21 cellular contexts compared by ENCODE assay signal in the genomic region with DNA sequence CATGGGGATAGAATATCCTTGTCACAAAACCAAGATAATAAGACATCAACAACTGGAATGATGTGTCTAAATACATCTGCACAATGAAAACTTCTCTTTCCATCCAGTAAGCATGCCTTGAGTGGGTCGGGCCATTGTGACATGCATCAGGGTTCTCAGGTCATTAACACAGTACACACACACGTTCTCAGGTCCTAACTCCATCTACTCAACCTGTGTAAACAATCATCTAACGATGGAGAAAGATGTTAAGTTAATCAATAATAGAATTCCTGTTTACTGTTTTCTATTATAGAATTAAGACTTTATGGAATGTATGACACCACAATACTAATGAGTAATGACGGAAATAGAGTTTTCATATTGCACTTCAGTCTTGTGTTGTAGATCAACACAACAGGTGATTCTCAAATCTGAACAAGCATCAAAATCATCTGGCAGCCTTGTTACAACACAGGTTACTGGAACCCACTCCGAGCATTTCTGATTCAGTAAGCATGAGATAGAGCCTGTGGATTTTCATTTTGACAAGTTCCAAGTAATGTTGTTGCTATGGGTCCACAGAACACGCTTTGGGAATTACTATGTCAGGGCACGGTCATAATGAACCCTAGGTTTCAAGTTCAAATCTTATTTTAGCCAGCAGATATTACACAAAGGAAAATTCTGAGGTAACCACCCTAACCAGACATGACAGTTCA. TPM values are rescaled to one million over a fixed set of nuclear protein-coding genes. Genes with fewer than 3 reads are reported as not detected.
"Had no signal": no experiment of that assay in that cellular context is flagged by ENCODE, and none has a peak within 500 bp of the region (broad histone marks: within the 10 kb centered on the region; RNA-seq: fewer than 3 reads in every experiment).

No MANE protein-coding gene starts in this region.

- H3K4me3 Mint-ChIP-seq: activated naive CD4-positive, alpha-beta T cell treated with anti-CD3 and anti-CD28 coated beads, Interleukin-2, amount 10 ng/mL, durations not matched to agents 7 days and 5 days; activated naive CD8-positive, alpha-beta T cell treated with anti-CD3 and anti-CD28 coated beads, Interleukin-2, amount 50 U/mL, for 24 hours; central memory CD8-positive, alpha-beta T cell; naive B cell; neural progenitor cell; stimulated activated naive CD8-positive, alpha-beta T cell treated with anti-CD3 and anti-CD28 coated beads, Interleukin-15, Interleukin-2, amounts not matched to agents 100 ng/mL and 50 ng/mL, for 24 hours; T-cell had no signal

- H3K9me3 Mint-ChIP-seq: activated naive CD4-positive, alpha-beta T cell treated with anti-CD3 and anti-CD28 coated beads, Interleukin-2, amount 10 ng/mL, durations not matched to agents 7 days and 5 days; activated naive CD8-positive, alpha-beta T cell treated with anti-CD3 and anti-CD28 coated beads, Interleukin-2, amount 50 U/mL, for 24 hours; central memory CD8-positive, alpha-beta T cell had no signal

- ATAC-seq: activated naive CD8-positive, alpha-beta T cell treated with anti-CD3 and anti-CD28 coated beads, Interleukin-2, amount 50 U/mL, for 24 hours; gastrocnemius medialis; mucosa of descending colon; SK-N-SH treated with all-trans-retinoic acid at 6 μM for 48 hours; T-cell had no signal

- H3K27me3 Mint-ChIP-seq: activated naive CD4-positive, alpha-beta T cell treated with anti-CD3 and anti-CD28 coated beads, Interleukin-2, amount 10 ng/mL, durations not matched to agents 7 days and 5 days; activated naive CD8-positive, alpha-beta T cell treated with anti-CD3 and anti-CD28 coated beads, Interleukin-2, amount 50 U/mL, for 24 hours; naive B cell; progenitor cell of endocrine pancreas; stimulated activated naive CD8-positive, alpha-beta T cell treated with anti-CD3 and anti-CD28 coated beads, Interleukin-15, Interleukin-2, amounts not matched to agents 100 ng/mL and 50 ng/mL, for 24 hours had no signal

- H3K36me3 Mint-ChIP-seq: activated naive CD4-positive, alpha-beta T cell treated with anti-CD3 and anti-CD28 coated beads, Interleukin-2, amount 10 ng/mL, durations not matched to agents 7 days and 5 days; naive B cell; neural progenitor cell; T-cell had no signal

- H3K4me1 Mint-ChIP-seq: activated naive CD4-positive, alpha-beta T cell treated with anti-CD3 and anti-CD28 coated beads, Interleukin-2, amount 10 ng/mL, durations not matched to agents 7 days and 5 days; activated naive CD8-positive, alpha-beta T cell treated with anti-CD3 and anti-CD28 coated beads, Interleukin-2, amount 50 U/mL, for 24 hours; central memory CD8-positive, alpha-beta T cell; naive B cell; T-cell had no signal

- DNase-seq: activated CD4-positive, alpha-beta T cell treated with anti-CD3 and anti-CD28 coated beads, Interleukin-2, amount 50 U/mL, for 1 hour; activated effector memory CD4-positive, alpha-beta T cell treated with Interleukin-2 at 50 U/mL for 16 hours; activated naive CD4-positive, alpha-beta T cell treated with anti-CD3 and anti-CD28 coated beads, Interleukin-2, amount 10 ng/mL, durations not matched to agents 7 days and 5 days; activated naive CD8-positive, alpha-beta T cell treated with anti-CD3 and anti-CD28 coated beads, Interleukin-2, amount 50 U/mL, for 24 hours; activated T-cell treated with anti-CD3 and anti-CD28 coated beads, Interleukin-2, amount 50 U/mL, for 1 hour; aorta; gastrocnemius medialis; head of caudate nucleus; mesenchymal stem cell; mucosa of descending colon; naive B cell; stimulated activated CD4-positive, alpha-beta T cell treated with anti-CD3 and anti-CD28 coated beads, Interleukin-2, amount 100 ng/mL, for 24 hours; T-cell; T1000; transverse colon had no signal

- H3K27ac Mint-ChIP-seq: activated naive CD4-positive, alpha-beta T cell treated with anti-CD3 and anti-CD28 coated beads, Interleukin-2, amount 10 ng/mL, durations not matched to agents 7 days and 5 days; activated naive CD8-positive, alpha-beta T cell treated with anti-CD3 and anti-CD28 coated beads, Interleukin-2, amount 50 U/mL, for 24 hours; naive B cell; neural progenitor cell; progenitor cell of endocrine pancreas; stimulated activated naive CD8-positive, alpha-beta T cell treated with anti-CD3 and anti-CD28 coated beads, Interleukin-15, Interleukin-2, amounts not matched to agents 100 ng/mL and 50 ng/mL, for 24 hours; T-cell had no signal

RNA-seq across cellular contexts. Expression of gene TENM1, which starts 40.3 kb away (rescaled TPM):
- total RNA-seq: osteoblast had no signal
